In the genomic region with DNA sequence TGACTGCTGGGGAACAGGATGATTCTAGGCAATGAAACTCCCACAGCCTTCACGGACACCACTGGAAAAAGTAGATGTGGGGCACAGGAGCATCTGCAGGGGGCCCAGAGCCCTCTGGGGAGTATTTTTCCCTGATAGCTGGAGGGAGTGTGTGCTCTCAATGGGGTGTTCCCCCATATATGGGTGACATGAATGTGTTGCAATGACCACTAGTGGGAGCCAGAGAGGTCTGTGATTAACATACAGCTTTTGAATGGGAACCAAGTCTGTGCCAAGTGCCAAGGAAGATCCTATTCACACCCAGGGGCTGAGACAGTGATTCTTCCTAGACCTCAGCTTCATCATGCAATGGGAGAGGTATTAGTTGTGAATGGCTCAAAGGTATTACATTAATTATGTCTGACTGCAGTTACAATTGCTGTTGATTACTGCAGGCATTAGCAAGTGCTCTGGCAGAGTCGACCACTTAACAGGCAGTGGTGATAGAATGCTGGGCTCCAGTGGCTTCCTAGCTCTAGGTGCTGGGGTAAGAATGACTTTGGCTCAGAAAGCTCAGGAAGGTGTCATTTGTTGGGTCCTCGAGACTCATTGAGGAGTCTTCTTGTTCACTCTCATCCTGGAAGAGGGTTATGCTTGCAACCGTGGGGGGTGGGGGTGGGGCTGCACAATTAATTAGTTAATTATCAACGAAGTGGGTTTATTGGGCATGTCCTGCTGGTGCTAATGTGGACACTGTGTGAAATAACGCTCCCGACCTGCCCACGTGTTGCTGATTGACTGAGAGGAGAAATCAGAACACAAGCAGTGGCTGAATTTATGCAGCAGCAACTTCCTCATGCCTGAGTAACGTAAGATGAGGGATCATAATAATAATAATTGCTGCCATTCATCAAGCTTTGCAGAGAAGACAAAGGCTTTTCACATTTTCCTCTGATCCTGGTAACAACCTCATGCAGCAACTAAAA, we compare ENCODE assay signal across 8 cellular contexts.
A peak's percentile ranks its signal among the peaks of the same experiment; 100 is the strongest.
DNase-seq lines count a peak whose midpoint lies in the region; ATAC-seq, FAIRE-seq and TF ChIP-seq lines count a peak whose summit lies in the region.

No MANE protein-coding gene starts in this region.

- TF ChIP-seq CTCF in breast epithelium (IDR thresholded peaks at IDR 0.05) (peak in 2 of 3 donors; percentile 50 to 51), keratinocyte (optimal IDR thresholded peaks at IDR 0.05 in 1 of 3, IDR thresholded peaks at IDR 0.05 in 1 of 3, conservative IDR thresholded peaks at IDR 0.05 in 1 of 3; ENCODE audit: extremely low read depth in 1 of 3, insufficient read depth in 2 of 3, low read length in 3 of 3) (peak; percentile 85 to 92 (median 87))

- H3K9ac ChIP-seq in Karpas-422 (ENCODE audit: low read length) (no peak overlapping the region), keratinocyte (ENCODE audit: control insufficient read depth, extremely low read depth, insufficient read depth, low read length) (no peak overlapping the region)

- H3K9me2 ChIP-seq in Karpas-422 (replicated peaks; ENCODE audit: insufficient read depth, low read length), result no peaks in the 10 kb centered on the region

- intact Hi-C loops in breast epithelium (cut with DNase I; ENCODE audit: low total_unique reads), result no loop called here

- no peak for TF ChIP-seq POLR2A in breast epithelium (IDR thresholded peaks at IDR 0.05)

- peak; percentile 86 for FAIRE-seq in keratinocyte (lab: Jason Lieb, UNC)

- in situ Hi-C loops in SK-MEL-5 (cut with HindIII; ENCODE audit: low pct_unique_long_range_greater_than_20kb, low sequenced_read_pairs), result no loop called here

- H3K79me2 ChIP-seq in Karpas-422 (ENCODE audit: low read length) (no peaks in the 10 kb centered on the region), keratinocyte (ENCODE audit: control insufficient read depth, insufficient read depth, low read length) (no peaks in the 10 kb centered on the region)

- peak; percentile 54 for ATAC-seq in GM19324 (IDR thresholded peaks at IDR 0.05; ENCODE audit: low FRiP score, unreplicated experiment)

- no peaks in the 10 kb centered on the region for H4K20me1 ChIP-seq in Karpas-422 (ENCODE audit: insufficient read depth, low read depth, low read length)
- H4K20me1 ChIP-seq in keratinocyte (ENCODE audit: control insufficient read depth, extremely low read depth, insufficient read depth, low read length), result no peaks in the 10 kb centered on the region

- dilution Hi-C loops in keratinocyte (cut with MboI; ENCODE audit: extremely low pct_ligation_motif_present, low sequenced_read_pairs), result no loop called here

- no peaks in the 10 kb centered on the region for H3K9me3 ChIP-seq in Karpas-422 (ENCODE audit: low read length)
- H3K9me3 ChIP-seq in breast epithelium, result no peaks in the 10 kb centered on the region
- H3K9me3 ChIP-seq in keratinocyte (ENCODE audit: control insufficient read depth, low read depth, low read length), result no peaks in the 10 kb centered on the region

- H3K4me3 ChIP-seq in Karpas-422 (ENCODE audit: low read length), result no peak overlapping the region
- no peak overlapping the region for H3K4me3 ChIP-seq in breast epithelium
- H3K4me3 ChIP-seq in keratinocyte (ENCODE audit: control insufficient read depth in 2 of 3, extremely low read depth in 1 of 3, insufficient read depth in 2 of 3, low read depth in 1 of 3, low read length in 3 of 3), result no peak overlapping the region

- no peaks in the 10 kb centered on the region for H3K9me1 ChIP-seq in keratinocyte (ENCODE audit: control insufficient read depth, extremely low read depth, insufficient read depth, low read length)

- DNase-seq in COLO829 (ENCODE audit: low spot score) (peak; percentile 61), Karpas-422 (peak; percentile 87), SK-MEL-5 (ENCODE audit: low read depth, low spot score) (peak; percentile 92), breast epithelium (ENCODE audit: low spot score in 2 of 2) (peak in 1 of 2 donors; percentile 36), keratinocyte (ENCODE audit: low read depth, low spot score) (no peak)
- peak; percentile 23 for DNase-seq in stimulated activated CD4-positive, alpha-beta T cell treated with anti-CD3 and anti-CD28 coated beads, Interleukin-1b, Interleukin-23, amount 100 ng/mL, for 48 hours
- no peak for DNase-seq in activated effector memory CD4-positive, alpha-beta T cell treated with anti-CD3 and anti-CD28 coated beads, Interleukin-2, amount 50 U/mL, for 16 hours

- no peak overlapping the region for H2AFZ ChIP-seq in Karpas-422 (ENCODE audit: low read length)
- H2AFZ ChIP-seq in keratinocyte (ENCODE audit: control insufficient read depth, low read length), result no peak overlapping the region

- H3K4me2 ChIP-seq in Karpas-422 (ENCODE audit: low read depth, low read length, poor library complexity, severe bottlenecking) (no peak overlapping the region), keratinocyte (ENCODE audit: control insufficient read depth, extremely low read depth, insufficient read depth, low read depth, low read length) (no peak overlapping the region)

- H3K27me3 ChIP-seq in Karpas-422 (ENCODE audit: low read length), result no peaks in the 10 kb centered on the region
- H3K27me3 ChIP-seq in breast epithelium, result no peaks in the 10 kb centered on the region
- H3K27me3 ChIP-seq in keratinocyte (ENCODE audit: control insufficient read depth, extremely low read depth, insufficient read depth, low read length), result no peaks in the 10 kb centered on the region

- H3K27ac ChIP-seq in Karpas-422 (ENCODE audit: low read length) (no peak overlapping the region), breast epithelium (peak overlapping the region in 1 of 2 donors; percentile 73), keratinocyte (ENCODE audit: control insufficient read depth, insufficient read depth, low read length) (no peak overlapping the region)

- H3K4me1 ChIP-seq in Karpas-422 (ENCODE audit: low read length) (no peaks in the 10 kb centered on the region), breast epithelium (no peaks in the 10 kb centered on the region), keratinocyte (ENCODE audit: control insufficient read depth, extremely low read depth, insufficient read depth, low read length) (peaks cover 1% of the 10 kb centered on the region)

- H3K36me3 ChIP-seq in Karpas-422 (ENCODE audit: insufficient read depth, low read length) (no peaks in the 10 kb centered on the region), breast epithelium (no peaks in the 10 kb centered on the region), keratinocyte (ENCODE audit: control insufficient read depth in 2 of 2, extremely low read depth in 1 of 2, insufficient read depth in 2 of 2, low read length in 2 of 2) (no peaks in the 10 kb centered on the region)

Comparison
In these comparisons a context has a peak if more than half of its experiments do, and no peak if none do; other contexts are left out.
1. DNase-seq: peak in COLO829 (single experiment), Karpas-422 (single experiment), SK-MEL-5 (single experiment) and stimulated activated CD4-positive, alpha-beta T cell treated with anti-CD3 and anti-CD28 coated beads, Interleukin-1b, Interleukin-23, amount 100 ng/mL, for 48 hours (single experiment); none in keratinocyte (single experiment) and activated effector memory CD4-positive, alpha-beta T cell treated with anti-CD3 and anti-CD28 coated beads, Interleukin-2, amount 50 U/mL, for 16 hours (single experiment).